9 cellular contexts compared by ENCODE assay signal in genomic region chr10:105071980-105072379, GRCh38.
"Had no signal": no experiment of that assay in that cellular context is flagged by ENCODE, and none has a peak within 500 bp of the region (broad histone marks: within the 10 kb centered on the region; RNA-seq: fewer than 3 reads in every experiment).

No MANE protein-coding gene starts in this region.

- H3K9me3 ChIP-seq: HAP-1 had no signal

- H3K36me3 ChIP-seq: HAP-1 had no signal

- H3K4me1 ChIP-seq: HAP-1 had no signal

- H3K4me1 Mint-ChIP-seq: IgD-negative memory B cell had no signal

- H3K4me3 ChIP-seq: GM23248, HAP-1 had no signal

- H3K4me3 Mint-ChIP-seq: HFFc6, IgD-negative memory B cell had no signal

- H3K27ac Mint-ChIP-seq: HFFc6 had no signal

- DNase-seq: GM23248, GOT3, H7, HFFc6 had no signal

- H3K27ac ChIP-seq: GM23248, HL-60 had no signal

- ATAC-seq: HCT116, HepG2 had no signal

- H3K36me3 Mint-ChIP-seq: IgD-negative memory B cell had no signal

- H3K27me3 Mint-ChIP-seq: IgD-negative memory B cell had no signal
